ENCODE assay signal across 1 cellular context in the genomic region with DNA sequence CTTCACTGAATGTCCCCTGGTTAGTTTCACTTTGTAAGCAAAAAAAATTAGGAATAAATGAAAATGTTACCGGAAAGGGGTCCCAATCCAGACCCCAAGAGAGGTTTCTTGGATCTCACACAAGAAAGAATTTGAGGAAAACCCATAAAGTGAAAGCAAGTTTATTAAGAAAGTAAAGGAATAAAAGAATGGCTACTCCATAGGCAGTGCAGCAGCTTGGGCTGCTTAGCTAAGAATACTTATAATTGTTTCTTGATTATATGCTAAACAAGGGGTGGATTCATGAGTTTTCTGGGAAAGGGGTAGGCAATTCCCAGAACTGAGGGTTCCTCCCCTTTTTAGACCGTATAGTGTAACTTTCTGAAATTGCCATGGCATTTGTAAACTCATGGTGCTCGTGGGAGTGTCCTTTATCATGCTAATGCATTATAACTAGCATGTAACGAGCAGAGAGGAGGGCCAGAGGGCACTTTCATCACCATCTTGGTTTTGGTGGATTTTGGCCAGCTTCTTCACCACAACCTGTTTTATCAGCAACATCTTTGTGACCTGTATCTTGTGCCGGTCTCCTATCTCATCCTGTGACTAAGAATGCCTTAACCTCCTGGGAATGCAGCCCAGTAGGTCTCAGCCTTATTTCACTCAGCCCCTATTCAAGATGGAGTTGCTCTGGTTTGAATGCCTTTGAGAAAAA.
TF ChIP-seq lines count a peak whose summit lies in the region.

No MANE protein-coding gene starts in this region.

TF ChIP-seq in K562, 482 proteins besides CTCF, POLR2A, EP300 and RAD21 (continued from another document and continues in another):
- peak; percentile 74 for TF ChIP-seq JUNB (CRISPR knock-in tag; conservative IDR thresholded peaks at IDR 0.05)
- peak; percentile 98 for TF ChIP-seq ZNF239 (CRISPR knock-in tag; IDR thresholded peaks at IDR 0.05)
- peak; percentile 100 for TF ChIP-seq ZNF197 (CRISPR knock-in tag; IDR thresholded peaks at IDR 0.05; ENCODE audit: low read depth)
- TF ChIP-seq, protein P1, sequence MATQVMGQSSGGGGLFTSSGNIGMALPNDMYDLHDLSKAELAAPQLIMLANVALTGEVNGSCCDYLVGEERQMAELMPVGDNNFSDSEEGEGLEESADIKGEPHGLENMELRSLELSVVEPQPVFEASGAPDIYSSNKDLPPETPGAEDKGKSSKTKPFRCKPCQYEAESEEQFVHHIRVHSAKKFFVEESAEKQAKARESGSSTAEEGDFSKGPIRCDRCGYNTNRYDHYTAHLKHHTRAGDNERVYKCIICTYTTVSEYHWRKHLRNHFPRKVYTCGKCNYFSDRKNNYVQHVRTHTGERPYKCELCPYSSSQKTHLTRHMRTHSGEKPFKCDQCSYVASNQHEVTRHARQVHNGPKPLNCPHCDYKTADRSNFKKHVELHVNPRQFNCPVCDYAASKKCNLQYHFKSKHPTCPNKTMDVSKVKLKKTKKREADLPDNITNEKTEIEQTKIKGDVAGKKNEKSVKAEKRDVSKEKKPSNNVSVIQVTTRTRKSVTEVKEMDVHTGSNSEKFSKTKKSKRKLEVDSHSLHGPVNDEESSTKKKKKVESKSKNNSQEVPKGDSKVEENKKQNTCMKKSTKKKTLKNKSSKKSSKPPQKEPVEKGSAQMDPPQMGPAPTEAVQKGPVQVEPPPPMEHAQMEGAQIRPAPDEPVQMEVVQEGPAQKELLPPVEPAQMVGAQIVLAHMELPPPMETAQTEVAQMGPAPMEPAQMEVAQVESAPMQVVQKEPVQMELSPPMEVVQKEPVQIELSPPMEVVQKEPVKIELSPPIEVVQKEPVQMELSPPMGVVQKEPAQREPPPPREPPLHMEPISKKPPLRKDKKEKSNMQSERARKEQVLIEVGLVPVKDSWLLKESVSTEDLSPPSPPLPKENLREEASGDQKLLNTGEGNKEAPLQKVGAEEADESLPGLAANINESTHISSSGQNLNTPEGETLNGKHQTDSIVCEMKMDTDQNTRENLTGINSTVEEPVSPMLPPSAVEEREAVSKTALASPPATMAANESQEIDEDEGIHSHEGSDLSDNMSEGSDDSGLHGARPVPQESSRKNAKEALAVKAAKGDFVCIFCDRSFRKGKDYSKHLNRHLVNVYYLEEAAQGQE (CRISPR knock-in tag; IDR thresholded peaks at IDR 0.05; ENCODE audit: low read depth) = peak; percentile 92
- no peak; the same call in 1 of the 2 replicates for TF ChIP-seq BRD4 (IDR thresholded peaks at IDR 0.05)
- TF ChIP-seq RBM22 (IDR thresholded peaks at IDR 0.05; ENCODE audit: low read depth, low read length, poor library complexity, severe bottlenecking) = no peak
- TF ChIP-seq, protein P2, sequence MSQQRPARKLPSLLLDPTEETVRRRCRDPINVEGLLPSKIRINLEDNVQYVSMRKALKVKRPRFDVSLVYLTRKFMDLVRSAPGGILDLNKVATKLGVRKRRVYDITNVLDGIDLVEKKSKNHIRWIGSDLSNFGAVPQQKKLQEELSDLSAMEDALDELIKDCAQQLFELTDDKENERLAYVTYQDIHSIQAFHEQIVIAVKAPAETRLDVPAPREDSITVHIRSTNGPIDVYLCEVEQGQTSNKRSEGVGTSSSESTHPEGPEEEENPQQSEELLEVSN (IDR thresholded peaks at IDR 0.05; ENCODE audit: borderline replicate concordance in 1 of 2, extremely low read depth in 1 of 2, insufficient read depth in 1 of 2, insufficient read length in 1 of 2, low read depth in 1 of 2, low read length in 1 of 2, poor library complexity in 1 of 2, severe bottlenecking in 1 of 2) = no peak
- peak; percentile 100 for TF ChIP-seq DMBX1 (CRISPR knock-in tag; IDR thresholded peaks at IDR 0.05; ENCODE audit: borderline replicate concordance)
- peak; percentile 99 for TF ChIP-seq NFXL1 (CRISPR knock-in tag; IDR thresholded peaks at IDR 0.05)
- peak; percentile 98 for TF ChIP-seq ZBTB17 (CRISPR knock-in tag; IDR thresholded peaks at IDR 0.05)
- TF ChIP-seq ATF1 (CRISPR knock-in tag; IDR thresholded peaks at IDR 0.05) = no peak
- TF ChIP-seq ATF1 (tag; IDR thresholded peaks at IDR 0.05) = peak; percentile 89
- peak; percentile 54; the same call in 1 of the 2 replicates for TF ChIP-seq ZKSCAN1 (IDR thresholded peaks at IDR 0.05; ENCODE audit: low read depth, low read length)
- no peak; a peak in 1 of 4 replicates for TF ChIP-seq NRF1 (conservative IDR thresholded peaks at IDR 0.05 in 1 of 2, IDR thresholded peaks at IDR 0.05 in 1 of 2)
- TF ChIP-seq, protein P3, sequence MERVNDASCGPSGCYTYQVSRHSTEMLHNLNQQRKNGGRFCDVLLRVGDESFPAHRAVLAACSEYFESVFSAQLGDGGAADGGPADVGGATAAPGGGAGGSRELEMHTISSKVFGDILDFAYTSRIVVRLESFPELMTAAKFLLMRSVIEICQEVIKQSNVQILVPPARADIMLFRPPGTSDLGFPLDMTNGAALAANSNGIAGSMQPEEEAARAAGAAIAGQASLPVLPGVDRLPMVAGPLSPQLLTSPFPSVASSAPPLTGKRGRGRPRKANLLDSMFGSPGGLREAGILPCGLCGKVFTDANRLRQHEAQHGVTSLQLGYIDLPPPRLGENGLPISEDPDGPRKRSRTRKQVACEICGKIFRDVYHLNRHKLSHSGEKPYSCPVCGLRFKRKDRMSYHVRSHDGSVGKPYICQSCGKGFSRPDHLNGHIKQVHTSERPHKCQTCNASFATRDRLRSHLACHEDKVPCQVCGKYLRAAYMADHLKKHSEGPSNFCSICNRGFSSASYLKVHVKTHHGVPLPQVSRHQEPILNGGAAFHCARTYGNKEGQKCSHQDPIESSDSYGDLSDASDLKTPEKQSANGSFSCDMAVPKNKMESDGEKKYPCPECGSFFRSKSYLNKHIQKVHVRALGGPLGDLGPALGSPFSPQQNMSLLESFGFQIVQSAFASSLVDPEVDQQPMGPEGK (CRISPR knock-in tag; IDR thresholded peaks at IDR 0.05; ENCODE audit: borderline replicate concordance) = peak; percentile 99
- TF ChIP-seq, protein P4, sequence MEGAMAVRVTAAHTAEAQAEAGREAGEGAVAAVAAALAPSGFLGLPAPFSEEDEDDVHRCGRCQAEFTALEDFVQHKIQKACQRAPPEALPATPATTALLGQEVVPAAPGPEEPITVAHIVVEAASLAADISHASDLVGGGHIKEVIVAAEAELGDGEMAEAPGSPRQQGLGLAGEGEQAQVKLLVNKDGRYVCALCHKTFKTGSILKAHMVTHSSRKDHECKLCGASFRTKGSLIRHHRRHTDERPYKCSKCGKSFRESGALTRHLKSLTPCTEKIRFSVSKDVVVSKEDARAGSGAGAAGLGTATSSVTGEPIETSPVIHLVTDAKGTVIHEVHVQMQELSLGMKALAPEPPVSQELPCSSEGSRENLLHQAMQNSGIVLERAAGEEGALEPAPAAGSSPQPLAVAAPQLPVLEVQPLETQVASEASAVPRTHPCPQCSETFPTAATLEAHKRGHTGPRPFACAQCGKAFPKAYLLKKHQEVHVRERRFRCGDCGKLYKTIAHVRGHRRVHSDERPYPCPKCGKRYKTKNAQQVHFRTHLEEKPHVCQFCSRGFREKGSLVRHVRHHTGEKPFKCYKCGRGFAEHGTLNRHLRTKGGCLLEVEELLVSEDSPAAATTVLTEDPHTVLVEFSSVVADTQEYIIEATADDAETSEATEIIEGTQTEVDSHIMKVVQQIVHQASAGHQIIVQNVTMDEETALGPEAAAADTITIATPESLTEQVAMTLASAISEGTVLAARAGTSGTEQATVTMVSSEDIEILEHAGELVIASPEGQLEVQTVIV (CRISPR knock-in tag; IDR thresholded peaks at IDR 0.05; ENCODE audit: borderline replicate concordance) = peak; percentile 91; the same call in 1 of the 2 replicates
- peak; percentile 100 for TF ChIP-seq SMAD4 (CRISPR knock-in tag; conservative IDR thresholded peaks at IDR 0.05)
- TF ChIP-seq ZNF830 (CRISPR knock-in tag; IDR thresholded peaks at IDR 0.05) = peak; percentile 99
- TF ChIP-seq, protein P5, sequence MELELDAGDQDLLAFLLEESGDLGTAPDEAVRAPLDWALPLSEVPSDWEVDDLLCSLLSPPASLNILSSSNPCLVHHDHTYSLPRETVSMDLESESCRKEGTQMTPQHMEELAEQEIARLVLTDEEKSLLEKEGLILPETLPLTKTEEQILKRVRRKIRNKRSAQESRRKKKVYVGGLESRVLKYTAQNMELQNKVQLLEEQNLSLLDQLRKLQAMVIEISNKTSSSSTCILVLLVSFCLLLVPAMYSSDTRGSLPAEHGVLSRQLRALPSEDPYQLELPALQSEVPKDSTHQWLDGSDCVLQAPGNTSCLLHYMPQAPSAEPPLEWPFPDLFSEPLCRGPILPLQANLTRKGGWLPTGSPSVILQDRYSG (tag; conservative IDR thresholded peaks at IDR 0.05; ENCODE audit: low read depth) = peak; percentile 100
- TF ChIP-seq CHD1 (IDR thresholded peaks at IDR 0.05; ENCODE audit: low read length) = no peak
- TF ChIP-seq RBM39 (optimal IDR thresholded peaks at IDR 0.05; ENCODE audit: low read depth, low read length) = no peak
- TF ChIP-seq ZNF134 (CRISPR knock-in tag; conservative IDR thresholded peaks at IDR 0.05) = peak; percentile 93
- TF ChIP-seq, protein P6, sequence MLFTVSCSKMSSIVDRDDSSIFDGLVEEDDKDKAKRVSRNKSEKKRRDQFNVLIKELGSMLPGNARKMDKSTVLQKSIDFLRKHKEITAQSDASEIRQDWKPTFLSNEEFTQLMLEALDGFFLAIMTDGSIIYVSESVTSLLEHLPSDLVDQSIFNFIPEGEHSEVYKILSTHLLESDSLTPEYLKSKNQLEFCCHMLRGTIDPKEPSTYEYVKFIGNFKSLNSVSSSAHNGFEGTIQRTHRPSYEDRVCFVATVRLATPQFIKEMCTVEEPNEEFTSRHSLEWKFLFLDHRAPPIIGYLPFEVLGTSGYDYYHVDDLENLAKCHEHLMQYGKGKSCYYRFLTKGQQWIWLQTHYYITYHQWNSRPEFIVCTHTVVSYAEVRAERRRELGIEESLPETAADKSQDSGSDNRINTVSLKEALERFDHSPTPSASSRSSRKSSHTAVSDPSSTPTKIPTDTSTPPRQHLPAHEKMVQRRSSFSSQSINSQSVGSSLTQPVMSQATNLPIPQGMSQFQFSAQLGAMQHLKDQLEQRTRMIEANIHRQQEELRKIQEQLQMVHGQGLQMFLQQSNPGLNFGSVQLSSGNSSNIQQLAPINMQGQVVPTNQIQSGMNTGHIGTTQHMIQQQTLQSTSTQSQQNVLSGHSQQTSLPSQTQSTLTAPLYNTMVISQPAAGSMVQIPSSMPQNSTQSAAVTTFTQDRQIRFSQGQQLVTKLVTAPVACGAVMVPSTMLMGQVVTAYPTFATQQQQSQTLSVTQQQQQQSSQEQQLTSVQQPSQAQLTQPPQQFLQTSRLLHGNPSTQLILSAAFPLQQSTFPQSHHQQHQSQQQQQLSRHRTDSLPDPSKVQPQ (CRISPR knock-in tag; IDR thresholded peaks at IDR 0.05; ENCODE audit: borderline replicate concordance) = peak; percentile 92
- TF ChIP-seq TEAD1 (CRISPR knock-in tag; IDR thresholded peaks at IDR 0.05) = peak in 1 of 2 experiments; percentile 99; a peak in 2 of 4 replicates
- peak; percentile 99 for TF ChIP-seq MECOM (CRISPR knock-in tag; IDR thresholded peaks at IDR 0.05)
- TF ChIP-seq, protein P7, sequence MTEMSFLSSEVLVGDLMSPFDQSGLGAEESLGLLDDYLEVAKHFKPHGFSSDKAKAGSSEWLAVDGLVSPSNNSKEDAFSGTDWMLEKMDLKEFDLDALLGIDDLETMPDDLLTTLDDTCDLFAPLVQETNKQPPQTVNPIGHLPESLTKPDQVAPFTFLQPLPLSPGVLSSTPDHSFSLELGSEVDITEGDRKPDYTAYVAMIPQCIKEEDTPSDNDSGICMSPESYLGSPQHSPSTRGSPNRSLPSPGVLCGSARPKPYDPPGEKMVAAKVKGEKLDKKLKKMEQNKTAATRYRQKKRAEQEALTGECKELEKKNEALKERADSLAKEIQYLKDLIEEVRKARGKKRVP (CRISPR knock-in tag; IDR thresholded peaks at IDR 0.05) = peak; percentile 97
- TF ChIP-seq ZNF778 (CRISPR knock-in tag; IDR thresholded peaks at IDR 0.05) = no peak
- TF ChIP-seq, protein P8, sequence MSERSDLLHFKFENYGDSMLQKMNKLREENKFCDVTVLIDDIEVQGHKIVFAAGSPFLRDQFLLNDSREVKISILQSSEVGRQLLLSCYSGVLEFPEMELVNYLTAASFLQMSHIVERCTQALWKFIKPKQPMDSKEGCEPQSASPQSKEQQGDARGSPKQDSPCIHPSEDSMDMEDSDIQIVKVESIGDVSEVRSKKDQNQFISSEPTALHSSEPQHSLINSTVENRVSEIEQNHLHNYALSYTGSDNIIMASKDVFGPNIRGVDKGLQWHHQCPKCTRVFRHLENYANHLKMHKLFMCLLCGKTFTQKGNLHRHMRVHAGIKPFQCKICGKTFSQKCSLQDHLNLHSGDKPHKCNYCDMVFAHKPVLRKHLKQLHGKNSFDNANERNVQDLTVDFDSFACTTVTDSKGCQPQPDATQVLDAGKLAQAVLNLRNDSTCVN (CRISPR knock-in tag; IDR thresholded peaks at IDR 0.05) = peak; percentile 99
- peak; percentile 100 for TF ChIP-seq SMAD3 (CRISPR knock-in tag; conservative IDR thresholded peaks at IDR 0.05)
- TF ChIP-seq CTBP1 (IDR thresholded peaks at IDR 0.05; ENCODE audit: borderline replicate concordance) = peak; percentile 53
- TF ChIP-seq FOXA3 (CRISPR knock-in tag; conservative IDR thresholded peaks at IDR 0.05 in 1 of 2, IDR thresholded peaks at IDR 0.05 in 1 of 2) = peak in 1 of 2 experiments; percentile 60; a peak in 2 of 4 replicates
- TF ChIP-seq, protein P9, sequence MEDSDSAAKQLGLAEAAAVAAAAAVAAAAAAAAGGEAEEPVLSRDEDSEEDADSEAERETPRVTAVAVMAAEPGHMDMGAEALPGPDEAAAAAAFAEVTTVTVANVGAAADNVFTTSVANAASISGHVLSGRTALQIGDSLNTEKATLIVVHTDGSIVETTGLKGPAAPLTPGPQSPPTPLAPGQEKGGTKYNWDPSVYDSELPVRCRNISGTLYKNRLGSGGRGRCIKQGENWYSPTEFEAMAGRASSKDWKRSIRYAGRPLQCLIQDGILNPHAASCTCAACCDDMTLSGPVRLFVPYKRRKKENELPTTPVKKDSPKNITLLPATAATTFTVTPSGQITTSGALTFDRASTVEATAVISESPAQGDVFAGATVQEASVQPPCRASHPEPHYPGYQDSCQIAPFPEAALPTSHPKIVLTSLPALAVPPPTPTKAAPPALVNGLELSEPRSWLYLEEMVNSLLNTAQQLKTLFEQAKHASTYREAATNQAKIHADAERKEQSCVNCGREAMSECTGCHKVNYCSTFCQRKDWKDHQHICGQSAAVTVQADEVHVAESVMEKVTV (CRISPR knock-in tag; IDR thresholded peaks at IDR 0.05) = peak; percentile 95
- no peak for TF ChIP-seq LARP7 (IDR thresholded peaks at IDR 0.05)
- TF ChIP-seq, protein P10, sequence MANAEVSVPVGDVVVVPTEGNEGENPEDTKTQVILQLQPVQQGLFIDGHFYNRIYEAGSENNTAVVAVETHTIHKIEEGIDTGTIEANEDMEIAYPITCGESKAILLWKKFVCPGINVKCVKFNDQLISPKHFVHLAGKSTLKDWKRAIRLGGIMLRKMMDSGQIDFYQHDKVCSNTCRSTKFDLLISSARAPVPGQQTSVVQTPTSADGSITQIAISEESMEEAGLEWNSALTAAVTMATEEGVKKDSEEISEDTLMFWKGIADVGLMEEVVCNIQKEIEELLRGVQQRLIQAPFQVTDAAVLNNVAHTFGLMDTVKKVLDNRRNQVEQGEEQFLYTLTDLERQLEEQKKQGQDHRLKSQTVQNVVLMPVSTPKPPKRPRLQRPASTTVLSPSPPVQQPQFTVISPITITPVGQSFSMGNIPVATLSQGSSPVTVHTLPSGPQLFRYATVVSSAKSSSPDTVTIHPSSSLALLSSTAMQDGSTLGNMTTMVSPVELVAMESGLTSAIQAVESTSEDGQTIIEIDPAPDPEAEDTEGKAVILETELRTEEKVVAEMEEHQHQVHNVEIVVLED (CRISPR knock-in tag; IDR thresholded peaks at IDR 0.05) = peak; percentile 91
